3 cellular contexts compared by ENCODE assay signal in the genomic region with DNA sequence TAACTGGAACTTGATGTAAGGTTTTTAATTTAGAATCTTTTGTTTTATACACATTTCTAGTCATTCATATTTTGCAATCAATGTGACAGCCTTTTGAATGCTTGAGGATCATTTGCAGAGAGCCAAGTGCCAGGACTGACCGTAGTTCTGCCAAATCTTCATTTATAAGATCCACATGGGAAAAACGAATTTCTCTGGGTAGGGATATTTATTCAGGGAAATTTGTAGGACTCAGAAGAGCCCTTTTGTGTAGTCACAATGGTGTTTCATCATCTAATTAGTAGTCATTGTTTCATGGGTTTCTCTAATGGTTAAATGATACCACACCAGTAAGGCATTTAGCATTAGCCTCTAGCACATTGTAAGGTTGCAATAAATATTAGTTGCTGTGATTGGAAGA.
TF ChIP-seq lines count a peak whose summit lies in the region.

No MANE protein-coding gene starts in this region.

TF ChIP-seq in SK-N-SH, 30 proteins besides CTCF, POLR2A, EP300 and RAD21 (continued from another document):
- no peak for TF ChIP-seq EZH2phosphoT487 (IDR thresholded peaks at IDR 0.05; ENCODE audit: borderline replicate concordance, low read depth)
- no peak for TF ChIP-seq FOSL2 (IDR thresholded peaks at IDR 0.05; ENCODE audit: borderline replicate concordance, low read depth)
- TF ChIP-seq, protein P1, sequence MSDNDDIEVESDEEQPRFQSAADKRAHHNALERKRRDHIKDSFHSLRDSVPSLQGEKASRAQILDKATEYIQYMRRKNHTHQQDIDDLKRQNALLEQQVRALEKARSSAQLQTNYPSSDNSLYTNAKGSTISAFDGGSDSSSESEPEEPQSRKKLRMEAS (IDR thresholded peaks at IDR 0.05; ENCODE audit: low read depth) = no peak
- TF ChIP-seq FOXM1 (IDR thresholded peaks at IDR 0.05; ENCODE audit: low read depth) = no peak
- TF ChIP-seq, protein P2, sequence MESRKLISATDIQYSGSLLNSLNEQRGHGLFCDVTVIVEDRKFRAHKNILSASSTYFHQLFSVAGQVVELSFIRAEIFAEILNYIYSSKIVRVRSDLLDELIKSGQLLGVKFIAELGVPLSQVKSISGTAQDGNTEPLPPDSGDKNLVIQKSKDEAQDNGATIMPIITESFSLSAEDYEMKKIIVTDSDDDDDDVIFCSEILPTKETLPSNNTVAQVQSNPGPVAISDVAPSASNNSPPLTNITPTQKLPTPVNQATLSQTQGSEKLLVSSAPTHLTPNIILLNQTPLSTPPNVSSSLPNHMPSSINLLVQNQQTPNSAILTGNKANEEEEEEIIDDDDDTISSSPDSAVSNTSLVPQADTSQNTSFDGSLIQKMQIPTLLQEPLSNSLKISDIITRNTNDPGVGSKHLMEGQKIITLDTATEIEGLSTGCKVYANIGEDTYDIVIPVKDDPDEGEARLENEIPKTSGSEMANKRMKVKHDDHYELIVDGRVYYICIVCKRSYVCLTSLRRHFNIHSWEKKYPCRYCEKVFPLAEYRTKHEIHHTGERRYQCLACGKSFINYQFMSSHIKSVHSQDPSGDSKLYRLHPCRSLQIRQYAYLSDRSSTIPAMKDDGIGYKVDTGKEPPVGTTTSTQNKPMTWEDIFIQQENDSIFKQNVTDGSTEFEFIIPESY (IDR thresholded peaks at IDR 0.05; ENCODE audit: borderline replicate concordance, low read depth) = no peak
- no peak for TF ChIP-seq CHD2 (IDR thresholded peaks at IDR 0.05; ENCODE audit: low read length, partially characterized antibody)
- TF ChIP-seq FOXJ3 (CRISPR knock-in tag; IDR thresholded peaks at IDR 0.05) = no peak
- no peak for TF ChIP-seq GABPA (IDR thresholded peaks at IDR 0.05; ENCODE audit: low read depth)
- TF ChIP-seq NRF1 (IDR thresholded peaks at IDR 0.05; ENCODE audit: low read depth, low read length) = no peak
- TF ChIP-seq SMC3 (IDR thresholded peaks at IDR 0.05; ENCODE audit: low read depth, low read length) = no peak
- TF ChIP-seq, protein P3, sequence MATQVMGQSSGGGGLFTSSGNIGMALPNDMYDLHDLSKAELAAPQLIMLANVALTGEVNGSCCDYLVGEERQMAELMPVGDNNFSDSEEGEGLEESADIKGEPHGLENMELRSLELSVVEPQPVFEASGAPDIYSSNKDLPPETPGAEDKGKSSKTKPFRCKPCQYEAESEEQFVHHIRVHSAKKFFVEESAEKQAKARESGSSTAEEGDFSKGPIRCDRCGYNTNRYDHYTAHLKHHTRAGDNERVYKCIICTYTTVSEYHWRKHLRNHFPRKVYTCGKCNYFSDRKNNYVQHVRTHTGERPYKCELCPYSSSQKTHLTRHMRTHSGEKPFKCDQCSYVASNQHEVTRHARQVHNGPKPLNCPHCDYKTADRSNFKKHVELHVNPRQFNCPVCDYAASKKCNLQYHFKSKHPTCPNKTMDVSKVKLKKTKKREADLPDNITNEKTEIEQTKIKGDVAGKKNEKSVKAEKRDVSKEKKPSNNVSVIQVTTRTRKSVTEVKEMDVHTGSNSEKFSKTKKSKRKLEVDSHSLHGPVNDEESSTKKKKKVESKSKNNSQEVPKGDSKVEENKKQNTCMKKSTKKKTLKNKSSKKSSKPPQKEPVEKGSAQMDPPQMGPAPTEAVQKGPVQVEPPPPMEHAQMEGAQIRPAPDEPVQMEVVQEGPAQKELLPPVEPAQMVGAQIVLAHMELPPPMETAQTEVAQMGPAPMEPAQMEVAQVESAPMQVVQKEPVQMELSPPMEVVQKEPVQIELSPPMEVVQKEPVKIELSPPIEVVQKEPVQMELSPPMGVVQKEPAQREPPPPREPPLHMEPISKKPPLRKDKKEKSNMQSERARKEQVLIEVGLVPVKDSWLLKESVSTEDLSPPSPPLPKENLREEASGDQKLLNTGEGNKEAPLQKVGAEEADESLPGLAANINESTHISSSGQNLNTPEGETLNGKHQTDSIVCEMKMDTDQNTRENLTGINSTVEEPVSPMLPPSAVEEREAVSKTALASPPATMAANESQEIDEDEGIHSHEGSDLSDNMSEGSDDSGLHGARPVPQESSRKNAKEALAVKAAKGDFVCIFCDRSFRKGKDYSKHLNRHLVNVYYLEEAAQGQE (IDR thresholded peaks at IDR 0.05; ENCODE audit: low read depth, low read length) = no peak
- TF ChIP-seq, protein P4, sequence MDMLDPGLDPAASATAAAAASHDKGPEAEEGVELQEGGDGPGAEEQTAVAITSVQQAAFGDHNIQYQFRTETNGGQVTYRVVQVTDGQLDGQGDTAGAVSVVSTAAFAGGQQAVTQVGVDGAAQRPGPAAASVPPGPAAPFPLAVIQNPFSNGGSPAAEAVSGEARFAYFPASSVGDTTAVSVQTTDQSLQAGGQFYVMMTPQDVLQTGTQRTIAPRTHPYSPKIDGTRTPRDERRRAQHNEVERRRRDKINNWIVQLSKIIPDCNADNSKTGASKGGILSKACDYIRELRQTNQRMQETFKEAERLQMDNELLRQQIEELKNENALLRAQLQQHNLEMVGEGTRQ (IDR thresholded peaks at IDR 0.05; ENCODE audit: borderline replicate concordance, low read depth, low read length) = no peak

TF ChIP-seq in SK-N-SH treated with all-trans-retinoic acid at 6 μM for 48 hours, 23 proteins besides CTCF, POLR2A, EP300 and RAD21 (continued from another document and continues in another):
- TF ChIP-seq, protein P5, sequence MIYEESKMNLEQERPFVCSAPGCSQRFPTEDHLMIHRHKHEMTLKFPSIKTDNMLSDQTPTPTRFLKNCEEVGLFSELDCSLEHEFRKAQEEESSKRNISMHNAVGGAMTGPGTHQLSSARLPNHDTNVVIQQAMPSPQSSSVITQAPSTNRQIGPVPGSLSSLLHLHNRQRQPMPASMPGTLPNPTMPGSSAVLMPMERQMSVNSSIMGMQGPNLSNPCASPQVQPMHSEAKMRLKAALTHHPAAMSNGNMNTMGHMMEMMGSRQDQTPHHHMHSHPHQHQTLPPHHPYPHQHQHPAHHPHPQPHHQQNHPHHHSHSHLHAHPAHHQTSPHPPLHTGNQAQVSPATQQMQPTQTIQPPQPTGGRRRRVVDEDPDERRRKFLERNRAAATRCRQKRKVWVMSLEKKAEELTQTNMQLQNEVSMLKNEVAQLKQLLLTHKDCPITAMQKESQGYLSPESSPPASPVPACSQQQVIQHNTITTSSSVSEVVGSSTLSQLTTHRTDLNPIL (CRISPR knock-in tag; IDR thresholded peaks at IDR 0.05; ENCODE audit: low read depth) = no peak
- no peak for TF ChIP-seq RARB (CRISPR knock-in tag; IDR thresholded peaks at IDR 0.05)
- no peak for TF ChIP-seq ZC3H10 (CRISPR knock-in tag; IDR thresholded peaks at IDR 0.05)
- no peak for TF ChIP-seq ZFP30 (CRISPR knock-in tag; IDR thresholded peaks at IDR 0.05)
- TF ChIP-seq SNAI2 (CRISPR knock-in tag; IDR thresholded peaks at IDR 0.05) = no peak
- no peak for TF ChIP-seq PPARA (CRISPR knock-in tag; IDR thresholded peaks at IDR 0.05; ENCODE audit: borderline replicate concordance)
- TF ChIP-seq ARNTL (CRISPR knock-in tag; IDR thresholded peaks at IDR 0.05; ENCODE audit: borderline replicate concordance, low read depth) = no peak
- TF ChIP-seq, protein P6, sequence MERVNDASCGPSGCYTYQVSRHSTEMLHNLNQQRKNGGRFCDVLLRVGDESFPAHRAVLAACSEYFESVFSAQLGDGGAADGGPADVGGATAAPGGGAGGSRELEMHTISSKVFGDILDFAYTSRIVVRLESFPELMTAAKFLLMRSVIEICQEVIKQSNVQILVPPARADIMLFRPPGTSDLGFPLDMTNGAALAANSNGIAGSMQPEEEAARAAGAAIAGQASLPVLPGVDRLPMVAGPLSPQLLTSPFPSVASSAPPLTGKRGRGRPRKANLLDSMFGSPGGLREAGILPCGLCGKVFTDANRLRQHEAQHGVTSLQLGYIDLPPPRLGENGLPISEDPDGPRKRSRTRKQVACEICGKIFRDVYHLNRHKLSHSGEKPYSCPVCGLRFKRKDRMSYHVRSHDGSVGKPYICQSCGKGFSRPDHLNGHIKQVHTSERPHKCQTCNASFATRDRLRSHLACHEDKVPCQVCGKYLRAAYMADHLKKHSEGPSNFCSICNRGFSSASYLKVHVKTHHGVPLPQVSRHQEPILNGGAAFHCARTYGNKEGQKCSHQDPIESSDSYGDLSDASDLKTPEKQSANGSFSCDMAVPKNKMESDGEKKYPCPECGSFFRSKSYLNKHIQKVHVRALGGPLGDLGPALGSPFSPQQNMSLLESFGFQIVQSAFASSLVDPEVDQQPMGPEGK (CRISPR knock-in tag; IDR thresholded peaks at IDR 0.05; ENCODE audit: borderline replicate concordance) = no peak
- no peak for TF ChIP-seq BACH2 (CRISPR knock-in tag; IDR thresholded peaks at IDR 0.05; ENCODE audit: borderline replicate concordance)
- no peak for TF ChIP-seq OSR1 (CRISPR knock-in tag; IDR thresholded peaks at IDR 0.05)
- TF ChIP-seq TOX (CRISPR knock-in tag; IDR thresholded peaks at IDR 0.05; ENCODE audit: borderline replicate concordance) = no peak
- TF ChIP-seq ZNF70 (CRISPR knock-in tag; IDR thresholded peaks at IDR 0.05) = no peak
- TF ChIP-seq, protein P7, sequence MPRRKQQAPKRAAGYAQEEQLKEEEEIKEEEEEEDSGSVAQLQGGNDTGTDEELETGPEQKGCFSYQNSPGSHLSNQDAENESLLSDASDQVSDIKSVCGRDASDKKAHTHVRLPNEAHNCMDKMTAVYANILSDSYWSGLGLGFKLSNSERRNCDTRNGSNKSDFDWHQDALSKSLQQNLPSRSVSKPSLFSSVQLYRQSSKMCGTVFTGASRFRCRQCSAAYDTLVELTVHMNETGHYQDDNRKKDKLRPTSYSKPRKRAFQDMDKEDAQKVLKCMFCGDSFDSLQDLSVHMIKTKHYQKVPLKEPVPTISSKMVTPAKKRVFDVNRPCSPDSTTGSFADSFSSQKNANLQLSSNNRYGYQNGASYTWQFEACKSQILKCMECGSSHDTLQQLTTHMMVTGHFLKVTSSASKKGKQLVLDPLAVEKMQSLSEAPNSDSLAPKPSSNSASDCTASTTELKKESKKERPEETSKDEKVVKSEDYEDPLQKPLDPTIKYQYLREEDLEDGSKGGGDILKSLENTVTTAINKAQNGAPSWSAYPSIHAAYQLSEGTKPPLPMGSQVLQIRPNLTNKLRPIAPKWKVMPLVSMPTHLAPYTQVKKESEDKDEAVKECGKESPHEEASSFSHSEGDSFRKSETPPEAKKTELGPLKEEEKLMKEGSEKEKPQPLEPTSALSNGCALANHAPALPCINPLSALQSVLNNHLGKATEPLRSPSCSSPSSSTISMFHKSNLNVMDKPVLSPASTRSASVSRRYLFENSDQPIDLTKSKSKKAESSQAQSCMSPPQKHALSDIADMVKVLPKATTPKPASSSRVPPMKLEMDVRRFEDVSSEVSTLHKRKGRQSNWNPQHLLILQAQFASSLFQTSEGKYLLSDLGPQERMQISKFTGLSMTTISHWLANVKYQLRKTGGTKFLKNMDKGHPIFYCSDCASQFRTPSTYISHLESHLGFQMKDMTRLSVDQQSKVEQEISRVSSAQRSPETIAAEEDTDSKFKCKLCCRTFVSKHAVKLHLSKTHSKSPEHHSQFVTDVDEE (CRISPR knock-in tag; IDR thresholded peaks at IDR 0.05) = no peak

TF ChIP-seq in WTC11, 78 proteins besides CTCF, POLR2A, EP300 and RAD21 (continued from another document):
- TF ChIP-seq, protein P8, sequence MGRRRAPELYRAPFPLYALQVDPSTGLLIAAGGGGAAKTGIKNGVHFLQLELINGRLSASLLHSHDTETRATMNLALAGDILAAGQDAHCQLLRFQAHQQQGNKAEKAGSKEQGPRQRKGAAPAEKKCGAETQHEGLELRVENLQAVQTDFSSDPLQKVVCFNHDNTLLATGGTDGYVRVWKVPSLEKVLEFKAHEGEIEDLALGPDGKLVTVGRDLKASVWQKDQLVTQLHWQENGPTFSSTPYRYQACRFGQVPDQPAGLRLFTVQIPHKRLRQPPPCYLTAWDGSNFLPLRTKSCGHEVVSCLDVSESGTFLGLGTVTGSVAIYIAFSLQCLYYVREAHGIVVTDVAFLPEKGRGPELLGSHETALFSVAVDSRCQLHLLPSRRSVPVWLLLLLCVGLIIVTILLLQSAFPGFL (CRISPR knock-in tag; IDR thresholded peaks at IDR 0.05; ENCODE audit: borderline replicate concordance) = no peak
- TF ChIP-seq, protein P9, sequence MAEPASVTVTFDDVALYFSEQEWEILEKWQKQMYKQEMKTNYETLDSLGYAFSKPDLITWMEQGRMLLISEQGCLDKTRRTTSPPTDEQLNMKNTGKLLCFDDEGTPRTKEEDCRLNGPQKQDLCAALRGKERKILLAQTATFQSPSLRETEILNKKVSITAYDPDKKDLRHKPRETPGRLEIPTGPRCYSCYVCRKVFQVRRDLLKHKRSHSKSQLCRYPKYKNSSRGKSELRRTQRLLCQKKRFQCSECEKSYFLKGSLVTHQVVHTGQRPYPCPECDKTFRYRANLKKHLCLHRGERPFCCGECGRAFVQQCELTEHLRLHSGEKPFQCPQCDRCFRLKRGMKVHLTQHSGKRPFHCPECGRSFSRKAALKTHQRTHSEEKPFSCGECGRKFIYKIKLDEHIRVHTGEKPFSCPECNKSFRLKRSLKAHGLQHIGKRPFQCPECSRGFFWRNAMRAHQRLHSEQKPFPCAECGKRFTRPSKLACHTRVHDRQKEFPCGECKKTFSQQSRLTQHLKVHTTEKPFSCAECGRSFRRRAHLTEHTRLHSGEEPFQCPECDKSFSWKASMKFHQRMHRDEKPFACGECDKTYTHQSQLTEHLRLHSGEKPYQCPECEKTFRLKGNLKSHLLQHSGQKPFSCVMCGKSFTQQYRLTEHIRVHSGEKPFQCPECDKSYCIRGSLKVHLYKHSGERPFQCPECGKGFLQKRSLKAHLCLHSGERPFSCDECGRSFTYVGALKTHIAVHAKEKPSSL (CRISPR knock-in tag; conservative IDR thresholded peaks at IDR 0.05) = no peak
